16 cellular contexts compared by ENCODE assay signal in genomic region chr1:23194119-23194984, GRCh38. TPM values are rescaled to one million over a fixed set of nuclear protein-coding genes. Genes with fewer than 3 reads are reported as not detected.
DNase-seq lines count a peak whose midpoint lies in the region; ATAC-seq, FAIRE-seq and TF ChIP-seq lines count a peak whose summit lies in the region.
"Had no signal": no experiment of that assay in that cellular context is flagged by ENCODE, and none has a peak within 500 bp of the region (broad histone marks: within the 10 kb centered on the region; RNA-seq: fewer than 3 reads in every experiment).

No MANE protein-coding gene starts in this region.

- TF ChIP-seq CTCF in Calu3 (IDR thresholded peaks at IDR 0.05; ENCODE audit: unreplicated experiment) (no peak), bronchial epithelial cell (IDR thresholded peaks at IDR 0.05; ENCODE audit: insufficient read depth, low read length, severe bottlenecking) (no peak), mesothelial cell of epicardium (IDR thresholded peaks at IDR 0.05; ENCODE audit: unreplicated experiment) (no peak), lower leg skin (IDR thresholded peaks at IDR 0.05) (no peak)

- CTCF ChIA-PET in Calu3 (lab: Charles Lee) = interaction anchor here (0.7 to 0.8 kb wide), 2 partner anchors 10 to 11 kb away, joined by 3 read pairs; no protein-coding TSS in a partner anchor

- intact Hi-C loops in Calu3 (cut with micrococcal nuclease; ENCODE audit: unreplicated experiment) = no loop called here
- intact Hi-C loops in lower leg skin (cut with DNase I; ENCODE audit: low total_unique reads) = no loop called here

- no peak for TF ChIP-seq POLR2A in lower leg skin (IDR thresholded peaks at IDR 0.05)

- DNase-seq in Calu3 (no peak), NCI-H460 (ENCODE audit: extremely low read depth, low read depth) (peak; percentile 87), bronchial epithelial cell (ENCODE audit: low read depth) (peak; percentile 68), mesothelial cell of epicardium (ENCODE audit: low spot score in 2 of 2, unreplicated experiment in 2 of 2) (no peak), lower leg skin (ENCODE audit: low spot score in 2 of 2) (no peak), T-helper 9 cell (no peak)
- DNase-seq: activated CD4-positive, alpha-beta memory T cell treated with anti-CD3 and anti-CD28 coated beads for 36 hours; anterior cingulate cortex; COR-L47; head of caudate nucleus; naive B cell; NCI-H187 treated with DMSO at 0.1 percent for 48 hours; SIG-M5; stimulated activated CD4-positive, alpha-beta T cell treated with anti-CD3 and anti-CD28 coated beads, Interleukin-2, amount 100 ng/mL, for 24 hours had no signal

- H3K4me1 Mint-ChIP-seq in Calu3 (ENCODE audit: low read depth, unreplicated experiment) (peaks cover 39% of the 10 kb centered on the region), mesothelial cell of epicardium (peaks cover 6% of the 10 kb centered on the region)
- H3K4me1 Mint-ChIP-seq: naive B cell had no signal

- H3K36me3 Mint-ChIP-seq in Calu3 (ENCODE audit: insufficient read depth, unreplicated experiment) = peaks cover 6% of the 10 kb centered on the region
- H3K36me3 Mint-ChIP-seq in mesothelial cell of epicardium = no peaks in the 10 kb centered on the region
- H3K36me3 Mint-ChIP-seq: activated CD4-positive, alpha-beta memory T cell treated with anti-CD3 and anti-CD28 coated beads for 36 hours; naive B cell had no signal

- peak overlapping the region; percentile 18 for H3K27ac Mint-ChIP-seq in Calu3 (ENCODE audit: unreplicated experiment)
- peak overlapping the region; percentile 60 for H3K27ac Mint-ChIP-seq in mesothelial cell of epicardium
- H3K27ac Mint-ChIP-seq: activated CD4-positive, alpha-beta memory T cell treated with anti-CD3 and anti-CD28 coated beads for 36 hours had no signal

- H3K4me3 ChIP-seq in bronchial epithelial cell (ENCODE audit: low read depth, low read length) = no peak overlapping the region
- H3K4me3 ChIP-seq in lower leg skin (ENCODE audit: low read depth, poor library complexity, severe bottlenecking) = no peak overlapping the region

- no peak for ATAC-seq in GM19467 (IDR thresholded peaks at IDR 0.05; ENCODE audit: unreplicated experiment)
- ATAC-seq in GM18511 (IDR thresholded peaks at IDR 0.05; ENCODE audit: unreplicated experiment) = no peak

- H3K27me3 ChIP-seq in bronchial epithelial cell (ENCODE audit: control insufficient read depth, insufficient read depth, low read length) = no peaks in the 10 kb centered on the region

- no peaks in the 10 kb centered on the region for H3K9me3 Mint-ChIP-seq in Calu3 (ENCODE audit: low read depth, unreplicated experiment)
- H3K9me3 Mint-ChIP-seq in mesothelial cell of epicardium = no peaks in the 10 kb centered on the region
- H3K9me3 Mint-ChIP-seq: activated CD4-positive, alpha-beta memory T cell treated with anti-CD3 and anti-CD28 coated beads for 36 hours had no signal

- no peaks in the 10 kb centered on the region for H3K27me3 Mint-ChIP-seq in Calu3 (ENCODE audit: unreplicated experiment)
- H3K27me3 Mint-ChIP-seq in mesothelial cell of epicardium (ENCODE audit: low read depth) = no peaks in the 10 kb centered on the region

- no peak overlapping the region for H3K4me3 Mint-ChIP-seq in Calu3 (ENCODE audit: low read depth, unreplicated experiment)
- H3K4me3 Mint-ChIP-seq in mesothelial cell of epicardium = no peak overlapping the region
- H3K4me3 Mint-ChIP-seq: activated CD4-positive, alpha-beta memory T cell treated with anti-CD3 and anti-CD28 coated beads for 36 hours; naive B cell had no signal

- no TSS peak for BruUV-seq in Calu3 (replicated peaks; lab: Mats Ljungman, UMichigan)

- FAIRE-seq in bronchial epithelial cell (lab: Jason Lieb, UNC) = no peak

- WGBS in lower leg skin, 2 donors = 42 to 49% methylated on average over 11 of the region's 11 CpGs

- no peaks in the 10 kb centered on the region for H3K36me3 ChIP-seq in bronchial epithelial cell (ENCODE audit: control insufficient read depth, insufficient read depth, low read length)

RNA-seq across cellular contexts. Expression of gene HTR1D, which starts 22.9 kb away (rescaled TPM):
- total RNA-seq in Calu3 (2022) = 1.1 and 1.7 TPM in 2 replicates
- total RNA-seq in NCI-H460 (2014; rRNA removed; shearing (Covaris generic)) = 3.6 and 3.7 TPM in 2 replicates
- 0.04 and 1.7 TPM in 2 replicates for polyA plus RNA-seq in NCI-H460 (2014; cell fraction: nucleus; rRNA removed)
- total RNA-seq in bronchial epithelial cell = under 0.01 and 0.26 TPM in 2 replicates
- 0.09 to 0.18 TPM in 2 of 3 replicates, not detected in the other for total RNA-seq in mesothelial cell of epicardium
- not detected for total RNA-seq in lower leg skin
- total RNA-seq: activated CD4-positive, alpha-beta memory T cell treated with anti-CD3 and anti-CD28 coated beads for 36 hours had no signal

RNA-seq across cellular contexts. Expression of gene LUZP1, which starts 25.7 kb away (rescaled TPM):
- total RNA-seq in Calu3 (2022) (17.4 and 19.2 TPM in 2 replicates), bronchial epithelial cell (17.6 and 19.6 TPM in 2 replicates), mesothelial cell of epicardium (67.6 to 71.9 TPM (median 69.4 TPM) in 3 replicates), lower leg skin (10 to 100 TPM; 14.2 to 25.5 (median 19.3) TPM)
- 8.8 and 11.7 TPM in 2 replicates for total RNA-seq in NCI-H460 (2014; rRNA removed; shearing (Covaris generic))
- 3.3 and 6.0 TPM in 2 replicates for polyA plus RNA-seq in NCI-H460 (2014; cell fraction: nucleus; rRNA removed)

Comparison
In these comparisons a context has a peak if more than half of its experiments do, and no peak if none do; other contexts are left out.
1. DNase-seq: peak in NCI-H460 (single experiment) and bronchial epithelial cell (single experiment); none in Calu3 (single experiment), mesothelial cell of epicardium (0 of 2), lower leg skin (0 of 2) and T-helper 9 cell (single experiment).